9 cellular contexts compared by ENCODE assay signal in the genomic region with DNA sequence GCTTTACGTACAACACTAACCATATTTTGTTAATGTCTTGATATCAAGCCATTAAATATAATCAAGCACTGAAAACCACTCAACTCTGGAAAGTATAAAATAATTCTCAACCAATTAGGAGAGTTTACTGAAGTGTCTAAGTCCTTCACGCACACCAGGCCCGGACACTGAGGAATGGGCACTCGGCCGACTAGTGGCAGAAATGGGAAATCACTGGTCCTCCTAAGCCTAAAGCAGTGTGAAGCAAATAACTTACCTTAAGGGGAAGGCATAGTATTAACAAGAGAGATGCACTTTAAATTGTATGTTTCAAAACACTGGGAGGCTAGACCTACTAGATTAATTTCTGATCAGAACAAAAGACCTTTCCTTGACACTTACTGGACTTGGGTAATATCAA. TPM values are rescaled to one million over a fixed set of nuclear protein-coding genes. Genes with fewer than 3 reads are reported as not detected.
DNase-seq lines count a peak whose midpoint lies in the region; ATAC-seq and TF ChIP-seq lines count a peak whose summit lies in the region.
"Had no signal": no experiment of that assay in that cellular context is flagged by ENCODE, and none has a peak within 500 bp of the region (broad histone marks: within the 10 kb centered on the region; RNA-seq: fewer than 3 reads in every experiment).

No MANE protein-coding gene starts in this region.

- H2AFZ ChIP-seq in OCI-LY7 (ENCODE audit: low read length), result no peak overlapping the region

- no peaks in the 10 kb centered on the region for H3K9me3 ChIP-seq in OCI-LY7 (ENCODE audit: low read length)
- H3K9me3 ChIP-seq in gastroesophageal sphincter, result no peaks in the 10 kb centered on the region
- H3K9me3 ChIP-seq in sigmoid colon, result no peaks in the 10 kb centered on the region
- H3K9me3 ChIP-seq: pancreas had no signal

- peaks cover 16% of the 10 kb centered on the region for H3K36me3 Mint-ChIP-seq in T-cell

- no TSS peak for BruUV-seq in OCI-LY7 (replicated peaks; lab: Mats Ljungman, UMichigan)

- WGBS in gastroesophageal sphincter (ENCODE audit: low coverage in 1 of 2), 2 donors, result 28 to 39% methylated on average over 5 of the region's 5 CpGs
- WGBS in sigmoid colon, 2 donors, result 67 to 83% methylated on average over 5 of the region's 5 CpGs

- peak; percentile 56 for TF ChIP-seq CTCF in OCI-LY7 (conservative IDR thresholded peaks at IDR 0.05; ENCODE audit: low read length)
- peak; percentile 54 to 70 (median 64) for TF ChIP-seq CTCF in gastroesophageal sphincter (IDR thresholded peaks at IDR 0.05)
- TF ChIP-seq CTCF in sigmoid colon (IDR thresholded peaks at IDR 0.05), result peak in 3 of 4 experiments; percentile 37 to 58 (median 53)

- POLR2A ChIA-PET in OCI-LY7 (lab: Charles Lee) (no interaction called here), T-cell (lab: Charles Lee) (no interaction called here)

- H3K27me3 Mint-ChIP-seq in T-cell, result no peaks in the 10 kb centered on the region

- H3K4me1 Mint-ChIP-seq in T-cell, result peaks cover 3 to 12% (median 7%) of the 10 kb centered on the region in 3 donors

- H3K36me3 ChIP-seq in OCI-LY7 (ENCODE audit: insufficient read depth, low read length) (peaks cover 26% of the 10 kb centered on the region), gastroesophageal sphincter (no peaks in the 10 kb centered on the region), sigmoid colon (no peaks in the 10 kb centered on the region)
- H3K36me3 ChIP-seq: pancreas had no signal

- no peak overlapping the region for H3K27ac Mint-ChIP-seq in T-cell

- intact Hi-C loops in OCI-LY7 (cut with micrococcal nuclease; ENCODE audit: unreplicated experiment) (no loop called here), sigmoid colon (cut with DNase I) (no loop called here)

- CTCF ChIA-PET in OCI-LY7 (lab: Charles Lee; ENCODE audit: unreplicated experiment), result no interaction called here
- CTCF ChIA-PET in T-cell (lab: Charles Lee), result interaction anchor here (0.7 to 1.6 kb wide), 2 partner anchors 380 to 464 kb away, joined by 4 read pairs; no protein-coding TSS in a partner anchor

- DNase-seq in NCI-H82 (lab: John Stamatoyannopoulos, UW), result peak; percentile 44
- no peak for DNase-seq in NCI-H82 treated with DMSO at 0.1 percent for 48 hours (lab: John Stamatoyannopoulos, UW; ENCODE audit: unreplicated experiment)
- no peak for DNase-seq in OCI-LY7 (ENCODE audit: low spot score)
- no peak for DNase-seq in sigmoid colon
- DNase-seq in T-cell, result no peak
- DNase-seq: pancreas had no signal

- H3K9me2 ChIP-seq in OCI-LY7 (ENCODE audit: insufficient read depth, low read length), result no peaks in the 10 kb centered on the region

- H3K4me3 Mint-ChIP-seq in T-cell, result no peak overlapping the region

- TF ChIP-seq POLR2A in gastroesophageal sphincter (IDR thresholded peaks at IDR 0.05) (no peak), sigmoid colon (IDR thresholded peaks at IDR 0.05) (no peak)

- TF ChIP-seq EP300 in gastroesophageal sphincter (IDR thresholded peaks at IDR 0.05) (no peak), sigmoid colon (IDR thresholded peaks at IDR 0.05) (no peak)

- no peaks in the 10 kb centered on the region for H3K9me3 Mint-ChIP-seq in T-cell

- H3K79me2 ChIP-seq in OCI-LY7 (ENCODE audit: insufficient read depth, low read depth, low read length), result peaks cover 43% of the 10 kb centered on the region

- no peak overlapping the region for H3K4me2 ChIP-seq in OCI-LY7 (ENCODE audit: low read length)

- H3K4me1 ChIP-seq in OCI-LY7 (ENCODE audit: insufficient read depth, low read length, poor library complexity, severe bottlenecking) (no peaks in the 10 kb centered on the region), gastroesophageal sphincter (peaks cover 0 to 39% (median 6%) of the 10 kb centered on the region in 3 donors), sigmoid colon (peaks cover 0 to 4% (median 0%) of the 10 kb centered on the region in 4 donors)
- H3K4me1 ChIP-seq: pancreas had no signal

- no peaks in the 10 kb centered on the region for H3K27me3 ChIP-seq in gastroesophageal sphincter
- no peaks in the 10 kb centered on the region for H3K27me3 ChIP-seq in sigmoid colon
- H3K27me3 ChIP-seq: pancreas had no signal

- H3K27ac ChIP-seq in OCI-LY7 (ENCODE audit: low read depth, low read length, poor library complexity, severe bottlenecking), result no peak overlapping the region
- H3K27ac ChIP-seq in gastroesophageal sphincter, result peak overlapping the region in 2 of 4 donors; percentile 2 to 52
- H3K27ac ChIP-seq in sigmoid colon, result peak overlapping the region in 1 of 4 donors; percentile 5
- H3K27ac ChIP-seq: pancreas had no signal

- H3K4me3 ChIP-seq in OCI-LY7 (ENCODE audit: low read depth, low read length, poor library complexity, severe bottlenecking), result no peak overlapping the region
- H3K4me3 ChIP-seq in gastroesophageal sphincter, result no peak overlapping the region
- no peak overlapping the region for H3K4me3 ChIP-seq in sigmoid colon
- H3K4me3 ChIP-seq: pancreas had no signal

- peaks cover 14% of the 10 kb centered on the region for H4K20me1 ChIP-seq in OCI-LY7 (ENCODE audit: insufficient read depth, low read length)

- ATAC-seq in gastroesophageal sphincter (peak; percentile 68), T-cell (replicated peaks in 1 of 4) (no peak), HG02759 (IDR thresholded peaks at IDR 0.05; ENCODE audit: unreplicated experiment) (no peak), GM21529 (IDR thresholded peaks at IDR 0.05; ENCODE audit: unreplicated experiment) (no peak)

RNA-seq across cellular contexts. Expression of gene FAM210A, which starts 45.7 kb away (rescaled TPM):
- total RNA-seq in OCI-LY7 (2014; rRNA removed; shearing (Covaris generic)), result 22.6 and 23.1 TPM in 2 replicates
- total RNA-seq in OCI-LY7 (2022), result 21.8 and 30.6 TPM in 2 replicates
- total RNA-seq in gastroesophageal sphincter, result 10 to 100 TPM in 3 of 4 donors, 1 to 10 TPM in 1; 4.7 to 18.6 (median 12.8) TPM
- total RNA-seq in sigmoid colon, result 10 to 100 TPM in 3 of 4 donors, 1 to 10 TPM in 1; 9.0 to 19.6 (median 14.0) TPM
- polyA plus RNA-seq in sigmoid colon, result 10 to 100 TPM in 1 of 3 donors, 1 to 10 TPM in 2; 4.8 to 11.3 (median 8.4) TPM
- total RNA-seq in T-cell, result 10 to 100 TPM in 1 of 5 donors, 1 to 10 TPM in 4; 7.3 to 10.8 (median 9.1) TPM

RNA-seq across cellular contexts. Expression of gene RNMT, which starts 45.9 kb away (rescaled TPM):
- total RNA-seq in OCI-LY7 (2014; rRNA removed; shearing (Covaris generic)), result 17.3 and 17.9 TPM in 2 replicates
- 35.6 and 36.5 TPM in 2 replicates for total RNA-seq in OCI-LY7 (2022)
- total RNA-seq in gastroesophageal sphincter, result 10 to 100 TPM; 18.6 to 27.1 (median 24.0) TPM
- total RNA-seq in sigmoid colon, result 10 to 100 TPM; 16.1 to 22.3 (median 21.7) TPM
- polyA plus RNA-seq in sigmoid colon, result 10 to 100 TPM in 1 of 3 donors, 1 to 10 TPM in 2; 7.2 to 11.7 (median 7.9) TPM
- total RNA-seq in T-cell, result 10 to 100 TPM; 36.4 to 88.4 (median 48.7) TPM
